8 cellular contexts compared by ENCODE assay signal in genomic region chr3:13012228-13012691, GRCh38.
A peak's percentile ranks its signal among the peaks of the same experiment; 100 is the strongest.
DNase-seq lines count a peak whose midpoint lies in the region; FAIRE-seq and TF ChIP-seq lines count a peak whose summit lies in the region.

No MANE protein-coding gene starts in this region.

- TF ChIP-seq POLR2A in GM12891 (IDR thresholded peaks at IDR 0.05; ENCODE audit: low read depth, low read length) (peak; percentile 69), H54 (IDR thresholded peaks at IDR 0.05; ENCODE audit: low read depth, low read length) (no peak)

- peak; percentile 87 for FAIRE-seq in GM12891 (lab: Jason Lieb, UNC)
- no peak for FAIRE-seq in H54 (lab: Jason Lieb, UNC)

- intact Hi-C loops in activated T-helper 2 cell treated with anti-CD3 and anti-CD28 coated beads, Interferon-gamma antibody, Interleukin-2, Interleukin-4, amounts not matched to agents 10 μg/mL and 5 μg/mL and 100 μg/mL, durations not matched to agents 14 hours and 24 hours and 36 hours (cut with micrococcal nuclease) = loop anchor here (1.0 to 5.0 kb wide), 5 partner anchors 17 to 820 kb away; partner anchors contain the start of gene NUP210

- H3K27me3 Mint-ChIP-seq in activated T-helper 2 cell treated with anti-CD3 and anti-CD28 coated beads, Interferon-gamma antibody, Interleukin-2, Interleukin-4, amounts not matched to agents 10 μg/mL and 5 μg/mL and 100 μg/mL, durations not matched to agents 14 hours and 24 hours and 36 hours (ENCODE audit: low read depth) = no peaks in the 10 kb centered on the region

- H3K9me3 Mint-ChIP-seq in activated T-helper 2 cell treated with anti-CD3 and anti-CD28 coated beads, Interferon-gamma antibody, Interleukin-2, Interleukin-4, amounts not matched to agents 10 μg/mL and 5 μg/mL and 100 μg/mL, durations not matched to agents 14 hours and 24 hours and 36 hours = no peaks in the 10 kb centered on the region

- peaks cover 26% of the 10 kb centered on the region for H3K36me3 Mint-ChIP-seq in activated T-helper 2 cell treated with anti-CD3 and anti-CD28 coated beads, Interferon-gamma antibody, Interleukin-2, Interleukin-4, amounts not matched to agents 10 μg/mL and 5 μg/mL and 100 μg/mL, durations not matched to agents 14 hours and 24 hours and 36 hours (ENCODE audit: low read depth)

- H3K27ac Mint-ChIP-seq in activated T-helper 2 cell treated with anti-CD3 and anti-CD28 coated beads, Interferon-gamma antibody, Interleukin-2, Interleukin-4, amounts not matched to agents 10 μg/mL and 5 μg/mL and 100 μg/mL, durations not matched to agents 14 hours and 24 hours and 36 hours = peak overlapping the region; percentile 99

- H3K4me1 Mint-ChIP-seq in activated T-helper 2 cell treated with anti-CD3 and anti-CD28 coated beads, Interferon-gamma antibody, Interleukin-2, Interleukin-4, amounts not matched to agents 10 μg/mL and 5 μg/mL and 100 μg/mL, durations not matched to agents 14 hours and 24 hours and 36 hours (ENCODE audit: low read depth) = peaks cover 71% of the 10 kb centered on the region

- peak overlapping the region; percentile 74 for H3K4me3 Mint-ChIP-seq in activated T-helper 2 cell treated with anti-CD3 and anti-CD28 coated beads, Interferon-gamma antibody, Interleukin-2, Interleukin-4, amounts not matched to agents 10 μg/mL and 5 μg/mL and 100 μg/mL, durations not matched to agents 14 hours and 24 hours and 36 hours (ENCODE audit: low read depth)

- DNase-seq in GM12891 (ENCODE audit: insufficient read length, low spot score) (no peak), H54 (ENCODE audit: insufficient read length, low spot score) (peak; percentile 68), NCI-H1092 treated with DMSO at 0.1 percent for 48 hours (lab: John Stamatoyannopoulos, UW) (peak; percentile 16), hippocampal formation (lab: John Stamatoyannopoulos, UW) (peak; percentile 45 to 48), substantia nigra (lab: John Stamatoyannopoulos, UW) (peak in 24 of 49 donors; percentile 26 to 74 (median 42)), DMS114 treated with DMSO at 0.1 percent for 48 hours (lab: John Stamatoyannopoulos, UW; ENCODE audit: unreplicated experiment) (no peak), iPS-NIHi11 (ENCODE audit: low spot score) (no peak)
- peak; percentile 40 for DNase-seq in activated T-helper 2 cell treated with anti-CD3 and anti-CD28 coated beads, Interferon-gamma antibody, Interleukin-2, Interleukin-4, amounts not matched to agents 10 μg/mL and 5 μg/mL and 100 μg/mL, durations not matched to agents 14 hours and 24 hours and 36 hours (ENCODE audit: low spot score)

- H3K27ac ChIP-seq in substantia nigra (ENCODE audit: low read depth, low read length, poor library complexity, severe bottlenecking) = peak overlapping the region; percentile 28

TF ChIP-seq in GM12891, 5 proteins besides CTCF, POLR2A, EP300 and RAD21:
- TF ChIP-seq POU2F2 (IDR thresholded peaks at IDR 0.05; ENCODE audit: low read depth, low read length) = no peak; the same call in 1 of the 2 replicates
- peak; percentile 76 for TF ChIP-seq POLR2AphosphoS5 (IDR thresholded peaks at IDR 0.05; ENCODE audit: low read depth, low read length)
- TF ChIP-seq SPI1 (IDR thresholded peaks at IDR 0.05; ENCODE audit: low read depth, low read length) = peak; percentile 97

Comparison
In these comparisons a context has a peak if more than half of its experiments do, and no peak if none do; other contexts are left out.
1. DNase-seq: peak in H54 (single experiment), NCI-H1092 treated with DMSO at 0.1 percent for 48 hours (single experiment), activated T-helper 2 cell treated with anti-CD3 and anti-CD28 coated beads, Interferon-gamma antibody, Interleukin-2, Interleukin-4, amounts not matched to agents 10 μg/mL and 5 μg/mL and 100 μg/mL, durations not matched to agents 14 hours and 24 hours and 36 hours (single experiment) and hippocampal formation (2 of 2); none in GM12891 (single experiment), DMS114 treated with DMSO at 0.1 percent for 48 hours (single experiment) and iPS-NIHi11 (single experiment).